ENCODE assay signal across 13 cellular contexts in genomic region chr6:154404791-154405400, GRCh38. TPM values are rescaled to one million over a fixed set of nuclear protein-coding genes. Genes with fewer than 3 reads are reported as not detected.
DNase-seq lines count a peak whose midpoint lies in the region; ATAC-seq and TF ChIP-seq lines count a peak whose summit lies in the region.
"Had no signal": no experiment of that assay in that cellular context is flagged by ENCODE, and none has a peak within 500 bp of the region (broad histone marks: within the 10 kb centered on the region; RNA-seq: fewer than 3 reads in every experiment).

No MANE protein-coding gene starts in this region.

- H3K4me1 ChIP-seq in rectal smooth muscle tissue (ENCODE audit: control insufficient read depth, insufficient read depth, low read length), result peaks cover 21% of the 10 kb centered on the region

- H3K27ac ChIP-seq in rectal smooth muscle tissue (ENCODE audit: low read depth, low read length), result peak overlapping the region; percentile 6

- H3K27me3 ChIP-seq in rectal smooth muscle tissue (ENCODE audit: control insufficient read depth, insufficient read depth, low read length), result no peaks in the 10 kb centered on the region

- no peaks in the 10 kb centered on the region for H3K27me3 Mint-ChIP-seq in activated CD4-positive, alpha-beta T cell treated with anti-CD3 and anti-CD28 coated beads, Interleukin-2, amount 10 ng/mL, durations not matched to agents 7 days and 5 days
- H3K27me3 Mint-ChIP-seq: type B pancreatic cell had no signal

- POLR2A ChIA-PET in activated CD4-positive, alpha-beta T cell treated with anti-CD3 and anti-CD28 coated beads, Interleukin-2, amount 10 ng/mL, durations not matched to agents 7 days and 5 days (lab: Charles Lee), result no interaction called here

- H3K9ac ChIP-seq in rectal smooth muscle tissue (ENCODE audit: low read length), result no peak overlapping the region

- no peak overlapping the region for H3K4me3 Mint-ChIP-seq in activated CD4-positive, alpha-beta T cell treated with anti-CD3 and anti-CD28 coated beads, Interleukin-2, amount 10 ng/mL, durations not matched to agents 7 days and 5 days
- H3K4me3 Mint-ChIP-seq: type B pancreatic cell had no signal

- CTCF ChIA-PET in activated CD4-positive, alpha-beta T cell treated with anti-CD3 and anti-CD28 coated beads, Interleukin-2, amount 10 ng/mL, durations not matched to agents 7 days and 5 days (lab: Charles Lee), result no interaction called here

- H3K36me3 ChIP-seq in rectal smooth muscle tissue (ENCODE audit: control insufficient read depth, insufficient read depth, low read length), result no peaks in the 10 kb centered on the region

- H3K27ac Mint-ChIP-seq in activated CD4-positive, alpha-beta T cell treated with anti-CD3 and anti-CD28 coated beads, Interleukin-2, amount 10 ng/mL, durations not matched to agents 7 days and 5 days, result no peak overlapping the region
- H3K27ac Mint-ChIP-seq: type B pancreatic cell had no signal

- no peaks in the 10 kb centered on the region for H3K36me3 Mint-ChIP-seq in activated CD4-positive, alpha-beta T cell treated with anti-CD3 and anti-CD28 coated beads, Interleukin-2, amount 10 ng/mL, durations not matched to agents 7 days and 5 days (ENCODE audit: low read depth)

- DNase-seq in ELR (ENCODE audit: low read depth) (peak; percentile 84), cardiac fibroblast (ENCODE audit: low read depth in 2 of 2) (peak; percentile 40 to 47), DMS79 treated with DMSO at 0.1 percent for 48 hours (lab: John Stamatoyannopoulos, UW) (no peak), GF-D8 (lab: John Stamatoyannopoulos, UW) (no peak)
- no peak for DNase-seq in stimulated activated naive CD4-positive, alpha-beta T cell treated with Interleukin-2 at 50 U/mL for 16 hours (lab: John Stamatoyannopoulos, UW)
- no peak for DNase-seq in activated CD4-positive, alpha-beta T cell treated with anti-CD3 and anti-CD28 coated beads, Interleukin-2, amount 10 ng/mL, durations not matched to agents 7 days and 5 days
- DNase-seq: activated CD4-positive, CD25-positive, alpha-beta regulatory T cell treated with anti-CD3 and anti-CD28 coated beads, Interleukin-2, amount 50 U/mL, for 72 hours; hippocampal formation; Kasumi-1; SIG-M5 had no signal

- peaks cover 4% of the 10 kb centered on the region for H3K4me1 Mint-ChIP-seq in activated CD4-positive, alpha-beta T cell treated with anti-CD3 and anti-CD28 coated beads, Interleukin-2, amount 10 ng/mL, durations not matched to agents 7 days and 5 days

- no peaks in the 10 kb centered on the region for H3K9me3 Mint-ChIP-seq in activated CD4-positive, alpha-beta T cell treated with anti-CD3 and anti-CD28 coated beads, Interleukin-2, amount 10 ng/mL, durations not matched to agents 7 days and 5 days
- H3K9me3 Mint-ChIP-seq: type B pancreatic cell had no signal

- H3K4me3 ChIP-seq in cardiac fibroblast (replicated peaks in 1 of 2; ENCODE audit: low read depth in 2 of 2, low read length in 2 of 2) (no peak overlapping the region), rectal smooth muscle tissue (ENCODE audit: low read length) (no peak overlapping the region)

- peak; percentile 61 for ATAC-seq in HG02870 (IDR thresholded peaks at IDR 0.05; ENCODE audit: unreplicated experiment)

- TF ChIP-seq CTCF in cardiac fibroblast (IDR thresholded peaks at IDR 0.05; ENCODE audit: low read depth, low read length), result no peak

RNA-seq across cellular contexts. Expression of gene IPCEF1, which starts 48.3 kb away (rescaled TPM):
- total RNA-seq in activated CD4-positive, alpha-beta T cell treated with anti-CD3 and anti-CD28 coated beads, Interleukin-2, amount 10 ng/mL, durations not matched to agents 7 days and 5 days, result 10 to 100 TPM; 26.2 to 27.3 TPM

Comparison
In these comparisons a context has a peak if more than half of its experiments do, and no peak if none do; other contexts are left out.
1. DNase-seq: peak in ELR (single experiment) and cardiac fibroblast (2 of 2); none in DMS79 treated with DMSO at 0.1 percent for 48 hours (single experiment), stimulated activated naive CD4-positive, alpha-beta T cell treated with Interleukin-2 at 50 U/mL for 16 hours (single experiment), activated CD4-positive, alpha-beta T cell treated with anti-CD3 and anti-CD28 coated beads, Interleukin-2, amount 10 ng/mL, durations not matched to agents 7 days and 5 days (single experiment) and GF-D8 (single experiment).